Comparison of ENCODE assay signal across 18 cellular contexts in the genomic region with DNA sequence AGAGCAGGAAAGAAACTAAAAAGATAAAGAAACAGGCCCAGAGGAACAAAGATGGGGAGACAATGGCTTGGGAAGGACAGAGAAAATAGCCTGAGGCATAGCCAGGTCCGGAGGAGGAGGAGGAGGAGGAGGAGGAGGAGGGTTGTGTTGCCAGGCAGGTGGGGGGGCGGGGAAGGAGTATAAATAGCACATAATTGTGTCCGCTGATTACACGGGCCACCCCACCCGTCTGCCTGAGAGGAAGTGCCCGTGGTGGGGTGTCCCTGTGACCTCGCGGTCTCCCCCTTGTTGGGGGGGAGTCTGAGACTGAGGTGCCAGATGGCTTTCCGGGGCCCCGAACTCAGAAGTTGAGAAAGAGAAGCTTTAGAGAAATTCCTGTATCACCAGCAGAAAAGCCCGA. TPM values are rescaled to one million over a fixed set of nuclear protein-coding genes. Genes with fewer than 3 reads are reported as not detected.
"Had no signal": no experiment of that assay in that cellular context is flagged by ENCODE, and none has a peak within 500 bp of the region (broad histone marks: within the 10 kb centered on the region; RNA-seq: fewer than 3 reads in every experiment).

No MANE protein-coding gene starts in this region.

- H3K4me3 Mint-ChIP-seq: activated naive CD4-positive, alpha-beta T cell treated with anti-CD3 and anti-CD28 coated beads for 36 hours; activated T-helper 1 cell treated with anti-CD3 and anti-CD28 coated beads, Interleukin-12 subunit alpha, Interleukin-12 subunit beta, Interleukin-2, Interleukin-4 antibody, amounts not matched to agents 30 ng/mL and 10 ng/mL and 1 ng/mL, durations not matched to agents 14 hours and 24 hours and 36 hours; mesothelial cell of epicardium; type B pancreatic cell had no signal

- H3K4me1 ChIP-seq: lower lobe of right lung, right lobe of liver had no signal

- H3K9me3 ChIP-seq: lower lobe of right lung, right lobe of liver had no signal

- H3K36me3 ChIP-seq: lower lobe of right lung, right lobe of liver had no signal

- ATAC-seq: esophagus mucosa, lower lobe of right lung, right lobe of liver had no signal

- H3K27me3 ChIP-seq: right lobe of liver had no signal

- H3K27ac ChIP-seq: lower lobe of right lung, right lobe of liver, VCaP had no signal

- DNase-seq: activated naive CD4-positive, alpha-beta T cell treated with anti-CD3 and anti-CD28 coated beads for 36 hours; amniotic stem cell; cerebellar nuclear complex; lower lobe of right lung; right lobe of liver; stimulated activated CD4-positive, alpha-beta T cell treated with anti-CD3 and anti-CD28 coated beads, Interleukin-1b, Interleukin-23, amount 100 ng/mL, for 48 hours; stimulated activated naive CD4-positive, alpha-beta T cell treated with Interleukin-2 at 50 U/mL for 16 hours; T1000 had no signal

- H3K36me3 Mint-ChIP-seq: brain, immature natural killer cell, mesothelial cell of epicardium, type B pancreatic cell had no signal

- H3K27ac Mint-ChIP-seq: activated naive CD4-positive, alpha-beta T cell treated with anti-CD3 and anti-CD28 coated beads for 36 hours; activated T-helper 1 cell treated with anti-CD3 and anti-CD28 coated beads, Interleukin-12 subunit alpha, Interleukin-12 subunit beta, Interleukin-2, Interleukin-4 antibody, amounts not matched to agents 30 ng/mL and 10 ng/mL and 1 ng/mL, durations not matched to agents 14 hours and 24 hours and 36 hours; mesothelial cell of epicardium; progenitor cell of endocrine pancreas; type B pancreatic cell had no signal

- H3K4me3 ChIP-seq: lower lobe of right lung, right lobe of liver had no signal

- H3K9me3 Mint-ChIP-seq: activated naive CD4-positive, alpha-beta T cell treated with anti-CD3 and anti-CD28 coated beads for 36 hours; activated T-helper 1 cell treated with anti-CD3 and anti-CD28 coated beads, Interleukin-12 subunit alpha, Interleukin-12 subunit beta, Interleukin-2, Interleukin-4 antibody, amounts not matched to agents 30 ng/mL and 10 ng/mL and 1 ng/mL, durations not matched to agents 14 hours and 24 hours and 36 hours; brain; immature natural killer cell; mesothelial cell of epicardium; type B pancreatic cell had no signal

RNA-seq across cellular contexts. Expression of gene SP7, which starts 1.8 kb away (rescaled TPM):
- total RNA-seq: activated naive CD4-positive, alpha-beta T cell treated with anti-CD3 and anti-CD28 coated beads for 36 hours; activated T-helper 1 cell treated with anti-CD3 and anti-CD28 coated beads, Interleukin-12 subunit alpha, Interleukin-12 subunit beta, Interleukin-2, Interleukin-4 antibody, amounts not matched to agents 30 ng/mL and 10 ng/mL and 1 ng/mL, durations not matched to agents 14 hours and 24 hours and 36 hours; dermis microvascular lymphatic vessel endothelial cell; esophagus mucosa; lower lobe of right lung; myocyte; right lobe of liver had no signal
- polyA plus RNA-seq: immature natural killer cell had no signal
